Comparison of ENCODE assay signal across 1 cellular context in genomic region chr4:185190001-185190856, GRCh38.
TF ChIP-seq lines count a peak whose summit lies in the region.

No MANE protein-coding gene starts in this region.

TF ChIP-seq in endothelial cell of umbilical vein, 7 proteins besides CTCF, POLR2A, EP300 and RAD21:
- TF ChIP-seq GATA2 (IDR thresholded peaks at IDR 0.05; ENCODE audit: insufficient read depth, insufficient read length, low read depth, low read length) (no peak), JUN (IDR thresholded peaks at IDR 0.05; ENCODE audit: borderline replicate concordance, insufficient read depth, insufficient read length, low read depth) (no peak), FOS (IDR thresholded peaks at IDR 0.05; ENCODE audit: borderline replicate concordance, insufficient read depth, low read length) (no peak), POLR2AphosphoS5 (IDR thresholded peaks at IDR 0.05; ENCODE audit: insufficient read depth, low read depth, low read length) (no peak), EZH2 (IDR thresholded peaks at IDR 0.05; ENCODE audit: borderline replicate concordance, low read depth, low read length, severe bottlenecking) (no peak), MYC (IDR thresholded peaks at IDR 0.05; ENCODE audit: low read depth, low read length) (no peak)
- TF ChIP-seq, protein P1, sequence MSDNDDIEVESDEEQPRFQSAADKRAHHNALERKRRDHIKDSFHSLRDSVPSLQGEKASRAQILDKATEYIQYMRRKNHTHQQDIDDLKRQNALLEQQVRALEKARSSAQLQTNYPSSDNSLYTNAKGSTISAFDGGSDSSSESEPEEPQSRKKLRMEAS (IDR thresholded peaks at IDR 0.05; ENCODE audit: insufficient read depth, insufficient read length), result no peak
